ENCODE assay signal across 7 cellular contexts in genomic region chr15:40436892-40437753, GRCh38. TPM values are rescaled to one million over a fixed set of nuclear protein-coding genes. Genes with fewer than 3 reads are reported as not detected.
DNase-seq lines count a peak whose midpoint lies in the region; TF ChIP-seq lines count a peak whose summit lies in the region.
"Had no signal": no experiment of that assay in that cellular context is flagged by ENCODE, and none has a peak within 500 bp of the region (broad histone marks: within the 10 kb centered on the region; RNA-seq: fewer than 3 reads in every experiment).

No MANE protein-coding gene starts in this region.

- no peaks in the 10 kb centered on the region for H3K9me3 ChIP-seq in HUES48 (ENCODE audit: control insufficient read depth, insufficient read depth, low read length)
- H3K9me3 ChIP-seq: left lung had no signal

- peaks cover 44% of the 10 kb centered on the region for H3K4me1 Mint-ChIP-seq in brain
- peaks cover 40% of the 10 kb centered on the region for H3K4me1 Mint-ChIP-seq in osteocyte (ENCODE audit: unreplicated experiment)

- H3K27ac Mint-ChIP-seq in brain, result peak overlapping the region in 3 of 5 experiments; percentile 46 to 58 (median 53)
- H3K27ac Mint-ChIP-seq in osteocyte (ENCODE audit: unreplicated experiment), result no peak overlapping the region

- peaks cover 52% of the 10 kb centered on the region for H3K27me3 ChIP-seq in HUES48 (ENCODE audit: control insufficient read depth, insufficient read depth, low read length)

- H3K9me3 Mint-ChIP-seq in brain, result no peaks in the 10 kb centered on the region
- H3K9me3 Mint-ChIP-seq in osteocyte (ENCODE audit: unreplicated experiment), result no peaks in the 10 kb centered on the region

- H3K36me3 ChIP-seq in HUES48 (ENCODE audit: control insufficient read depth, insufficient read depth, low read length), result no peaks in the 10 kb centered on the region
- H3K36me3 ChIP-seq: left lung had no signal

- peak overlapping the region; percentile 87 for H3K4me3 ChIP-seq in HUES48 (ENCODE audit: low read depth, low read length)

- H3K36me3 Mint-ChIP-seq in brain (no peaks in the 10 kb centered on the region), osteocyte (ENCODE audit: unreplicated experiment) (no peaks in the 10 kb centered on the region)

- peak overlapping the region; percentile 78 to 95 (median 83) for H3K4me3 Mint-ChIP-seq in brain
- H3K4me3 Mint-ChIP-seq in osteocyte (ENCODE audit: unreplicated experiment), result peak overlapping the region; percentile 67

- H3K4me1 ChIP-seq in HUES48 (ENCODE audit: control insufficient read depth, insufficient read depth, low read length), result peaks cover 39% of the 10 kb centered on the region

- H3K9ac ChIP-seq in HUES48 (ENCODE audit: low read depth, low read length), result peak overlapping the region; percentile 26; the same call in 1 of the 2 replicates

- H3K27ac ChIP-seq in HUES48 (ENCODE audit: low read depth, low read length), result no peak overlapping the region
- H3K27ac ChIP-seq: left lung had no signal

- no peak for TF ChIP-seq CTCF in brain (conservative IDR thresholded peaks at IDR 0.05)
- TF ChIP-seq CTCF in osteocyte (IDR thresholded peaks at IDR 0.05), result no peak

- DNase-seq in osteocyte (ENCODE audit: extremely low spot score, unreplicated experiment) (no peak), foreskin melanocyte (no peak), NCI-H128 (lab: John Stamatoyannopoulos, UW; ENCODE audit: unreplicated experiment) (no peak), HuH-7.5 (ENCODE audit: low spot score) (no peak)

- peaks cover 66% of the 10 kb centered on the region for H3K27me3 Mint-ChIP-seq in brain
- H3K27me3 Mint-ChIP-seq in osteocyte (ENCODE audit: unreplicated experiment), result peaks cover 38% of the 10 kb centered on the region

RNA-seq across cellular contexts. Expression of gene BAHD1, which starts 3.6 kb away (rescaled TPM):
- 22.4 TPM for polyA plus RNA-seq in brain (ENCODE audit: insufficient read depth, low read depth, low replicate concordance)
- total RNA-seq in osteocyte, result 22.8 and 26.4 TPM in 2 replicates

RNA-seq across cellular contexts. Expression of gene IVD, which starts 31.5 kb away (rescaled TPM):
- polyA plus RNA-seq in brain (ENCODE audit: insufficient read depth, low read depth, low replicate concordance), result 64.0 TPM
- total RNA-seq in osteocyte, result 60.4 and 62.0 TPM in 2 replicates

RNA-seq across cellular contexts. Expression of gene CHST14, which starts 33.7 kb away (rescaled TPM):
- polyA plus RNA-seq in brain (ENCODE audit: insufficient read depth, low read depth, low replicate concordance), result 13.5 TPM
- total RNA-seq in osteocyte, result 46.4 and 48.8 TPM in 2 replicates

RNA-seq across cellular contexts. Expression of gene KNSTRN, which starts 54.6 kb away (rescaled TPM):
- 48.0 TPM for polyA plus RNA-seq in brain (ENCODE audit: insufficient read depth, low read depth, low replicate concordance)
- total RNA-seq in osteocyte, result 25.1 and 27.3 TPM in 2 replicates
